31 cellular contexts compared by ENCODE assay signal in genomic region chr7:34842782-34843181, GRCh38.
A peak's percentile ranks its signal among the peaks of the same experiment; 100 is the strongest.
DNase-seq lines count a peak whose midpoint lies in the region; ATAC-seq and TF ChIP-seq lines count a peak whose summit lies in the region.
"Had no signal": no experiment of that assay in that cellular context is flagged by ENCODE, and none has a peak within 500 bp of the region (broad histone marks: within the 10 kb centered on the region; RNA-seq: fewer than 3 reads in every experiment).

No MANE protein-coding gene starts in this region.

- H3K27ac ChIP-seq in lung (ENCODE audit: low read depth in 1 of 2, low read length in 1 of 2): no peak overlapping the region
- H3K27ac ChIP-seq: adrenal gland, cardiac muscle cell, coronary artery, lower lobe of right lung, skin epidermis, suprapubic skin, upper lobe of right lung, WERI-Rb-1 had no signal

- H3K9me3 ChIP-seq in lung (ENCODE audit: control insufficient read depth in 2 of 2, insufficient read depth in 1 of 2, low read length in 1 of 2): peaks cover 0 to 4% of the 10 kb centered on the region in 2 donors
- H3K9me3 ChIP-seq: adrenal gland, lower lobe of right lung, suprapubic skin, upper lobe of right lung had no signal

- 92 to 93% methylated on average over 6 of the region's 6 CpGs for WGBS in lung, 2 donors

- TF ChIP-seq CTCF in cardiac fibroblast (IDR thresholded peaks at IDR 0.05; ENCODE audit: low read depth, low read length) (no peak), lung (IDR thresholded peaks at IDR 0.05; ENCODE audit: control extremely low read depth, extremely low read depth) (no peak)

- peaks cover 0 to 3% of the 10 kb centered on the region in 2 donors for H3K4me1 ChIP-seq in lung (ENCODE audit: control insufficient read depth in 2 of 2, insufficient read depth in 2 of 2, low read length in 2 of 2)
- H3K4me1 ChIP-seq: adrenal gland, lower lobe of right lung, suprapubic skin, upper lobe of right lung had no signal

- no peaks in the 10 kb centered on the region for H3K27me3 ChIP-seq in lung (ENCODE audit: control insufficient read depth, insufficient read depth)
- H3K27me3 ChIP-seq: adrenal gland, cardiac muscle cell, suprapubic skin, upper lobe of right lung had no signal

- ATAC-seq in Right ventricle myocardium inferior (no peak), left ventricle myocardium superior (no peak), lung (ENCODE audit: insufficient read depth, low FRiP score) (no peak), HG03039 (IDR thresholded peaks at IDR 0.05; ENCODE audit: unreplicated experiment) (no peak), GM21526 (IDR thresholded peaks at IDR 0.05; ENCODE audit: low FRiP score, unreplicated experiment) (no peak)
- ATAC-seq: activated CD8-positive, alpha-beta T cell treated with anti-CD3 and anti-CD28 coated beads, Interleukin-2, amount 10 ng/mL, durations not matched to agents 7 days and 5 days; effector memory CD8-positive, alpha-beta T cell; HCT116; lower lobe of right lung; naive thymus-derived CD8-positive, alpha-beta T cell; T-cell; upper lobe of right lung had no signal

- no peaks in the 10 kb centered on the region for H3K36me3 ChIP-seq in lung (ENCODE audit: control insufficient read depth in 2 of 2, insufficient read depth in 2 of 2, low read length in 2 of 2)
- H3K36me3 ChIP-seq: adrenal gland, cardiac muscle cell, lower lobe of right lung, suprapubic skin, upper lobe of right lung, WERI-Rb-1 had no signal

- DNase-seq in Right ventricle myocardium inferior (ENCODE audit: missing footprints): peak; percentile 62
- DNase-seq in left ventricle myocardium superior: no peak
- peak; percentile 2 to 16 for DNase-seq in cardiac fibroblast (ENCODE audit: low read depth in 2 of 2)
- DNase-seq in lung (ENCODE audit: low spot score): peak; percentile 13
- DNase-seq in activated gamma-delta T cell treated with Interleukin-2 at 50 U/mL for 16 hours: no peak
- no peak for DNase-seq in NCI-H82 treated with DMSO at 0.1 percent for 48 hours (lab: John Stamatoyannopoulos, UW; ENCODE audit: unreplicated experiment)
- DNase-seq: 8988T; activated CD4-positive, alpha-beta T cell treated with anti-CD3 and anti-CD28 coated beads for 4 hours; activated CD8-positive, alpha-beta T cell treated with anti-CD3 and anti-CD28 coated beads, Interleukin-2, amount 10 ng/mL, durations not matched to agents 7 days and 5 days; activated naive CD4-positive, alpha-beta T cell treated with anti-CD3 and anti-CD28 coated beads, Interleukin-2, amount 10 ng/mL, durations not matched to agents 7 days and 5 days; adrenal gland; Calu3; DMS79 treated with DMSO at 0.1 percent for 48 hours; effector memory CD8-positive, alpha-beta T cell; lower lobe of right lung; naive thymus-derived CD8-positive, alpha-beta T cell; NCI-H1092; NCI-H187; NCI-H510A; RPMI8226; stimulated activated naive CD4-positive, alpha-beta T cell; T-cell; upper lobe of right lung; WERI-Rb-1 had no signal

- no peak overlapping the region for H3K4me3 ChIP-seq in cardiac fibroblast (replicated peaks in 1 of 2; ENCODE audit: low read depth in 2 of 2, low read length in 2 of 2)
- no peak overlapping the region for H3K4me3 ChIP-seq in lung
- H3K4me3 ChIP-seq: adrenal gland, cardiac muscle cell, coronary artery, lower lobe of right lung, skin epidermis, suprapubic skin, upper lobe of right lung had no signal

- intact Hi-C loops in Right ventricle myocardium inferior (cut with DNase I): no loop called here
- intact Hi-C loops in left ventricle myocardium superior (cut with micrococcal nuclease): no loop called here

Comparison
In these comparisons a context has a peak if more than half of its experiments do, and no peak if none do; other contexts are left out.
1. DNase-seq: peak in Right ventricle myocardium inferior (single experiment), cardiac fibroblast (2 of 2) and lung (single experiment); none in left ventricle myocardium superior (single experiment), activated gamma-delta T cell treated with Interleukin-2 at 50 U/mL for 16 hours (single experiment) and NCI-H82 treated with DMSO at 0.1 percent for 48 hours (single experiment).